Comparison of ENCODE assay signal across 21 cellular contexts in the genomic region with DNA sequence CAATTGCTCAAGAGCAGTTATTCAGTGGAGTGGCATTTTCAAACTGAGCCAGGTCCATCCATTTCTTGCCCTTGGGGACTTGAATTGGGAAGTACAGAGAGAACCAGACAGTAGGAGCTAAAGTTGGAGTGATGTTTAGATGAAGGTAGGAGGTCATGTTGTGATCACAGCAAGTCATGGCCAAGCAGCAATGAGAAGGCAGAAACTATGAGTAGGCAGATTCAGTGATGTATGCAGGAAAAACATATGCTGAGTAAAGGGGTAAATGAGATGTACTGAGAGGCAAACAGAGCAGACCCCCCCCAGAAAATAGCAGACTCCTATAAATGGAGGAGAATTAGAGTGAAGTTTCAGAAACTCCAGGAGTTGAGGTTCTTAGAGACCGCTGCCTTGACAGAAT.
"Had no signal": no experiment of that assay in that cellular context is flagged by ENCODE, and none has a peak within 500 bp of the region (broad histone marks: within the 10 kb centered on the region; RNA-seq: fewer than 3 reads in every experiment).

No MANE protein-coding gene starts in this region.

- H3K4me1 ChIP-seq: SJSA1 had no signal

- H3K27me3 ChIP-seq: SJSA1 had no signal

- ATAC-seq: HepG2, Right ventricle myocardium inferior had no signal

- H3K4me2 ChIP-seq: KMS-11 had no signal

- H3K9ac ChIP-seq: KMS-11 had no signal

- H3K4me3 ChIP-seq: SJSA1, SK-N-MC had no signal

- H3K36me3 ChIP-seq: SJSA1 had no signal

- H3K27ac ChIP-seq: KMS-11, SJSA1, SK-N-MC had no signal

- H3K9me3 ChIP-seq: SJSA1 had no signal

- DNase-seq: IMR-90, Kasumi-1, MM.1S, NCI-H1048, NCI-H1105, NCI-H1417, NCI-H1436 treated with DMSO at 0.1 percent for 48 hours, NCI-H1694, NCI-H187 treated with DMSO at 0.1 percent for 48 hours, NCI-H2029 treated with DMSO at 0.1 percent for 48 hours, NCI-H2171 treated with DMSO at 0.1 percent for 48 hours, NCI-H345, NCI-H524, NCI-H526 treated with DMSO at 0.1 percent for 48 hours, NCI-H774, SHP77 treated with DMSO at 0.1 percent for 48 hours had no signal
